Comparison of ENCODE assay signal across 1 cellular context in the genomic region with DNA sequence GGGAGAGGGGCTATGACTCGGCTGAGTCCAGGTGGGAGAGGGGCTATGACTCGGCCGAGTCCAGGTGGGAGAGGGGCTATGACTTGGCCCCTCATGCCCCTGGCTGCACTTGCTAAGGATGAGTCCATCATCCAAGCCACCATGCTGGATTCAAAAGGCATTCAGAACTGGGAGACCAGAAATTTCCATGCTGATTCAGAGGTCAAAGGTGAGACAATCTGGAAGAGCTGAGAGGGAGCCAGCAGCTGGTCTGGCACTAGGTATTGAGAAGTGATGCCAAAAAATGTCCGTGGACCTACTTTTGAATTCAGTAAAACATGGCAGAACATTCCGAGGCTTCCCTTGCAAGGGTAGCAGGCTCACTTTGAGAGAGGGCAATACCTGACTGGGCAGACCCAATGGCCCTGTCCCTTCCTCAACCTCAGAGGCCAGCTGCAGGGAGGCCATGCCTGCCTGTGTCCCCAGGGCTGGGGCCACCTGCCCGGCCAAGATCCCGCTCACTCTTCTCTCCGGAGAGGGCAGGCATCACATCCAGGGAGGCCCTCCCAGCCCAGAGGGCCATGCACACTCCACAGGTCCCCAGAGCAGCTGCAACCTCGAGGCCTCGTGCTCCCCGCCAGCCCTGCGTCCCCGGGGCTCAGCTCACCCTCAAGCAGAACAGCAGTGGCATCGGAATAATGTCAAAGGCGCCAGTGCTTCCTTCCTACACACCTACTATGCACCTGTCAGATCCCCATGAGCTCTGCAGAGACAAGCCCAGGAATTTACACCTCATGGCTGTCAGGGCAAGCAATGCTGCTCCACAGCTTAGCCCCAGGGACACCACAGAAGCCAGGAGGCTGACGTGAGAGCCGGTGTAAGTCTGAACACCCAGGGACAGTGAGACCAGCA.
TF ChIP-seq lines count a peak whose summit lies in the region.

No MANE protein-coding gene starts in this region.

TF ChIP-seq in SK-N-SH, 30 proteins besides CTCF, POLR2A, EP300 and RAD21 (continued from another document):
- TF ChIP-seq, protein P1, sequence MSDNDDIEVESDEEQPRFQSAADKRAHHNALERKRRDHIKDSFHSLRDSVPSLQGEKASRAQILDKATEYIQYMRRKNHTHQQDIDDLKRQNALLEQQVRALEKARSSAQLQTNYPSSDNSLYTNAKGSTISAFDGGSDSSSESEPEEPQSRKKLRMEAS (IDR thresholded peaks at IDR 0.05; ENCODE audit: low read depth), result no peak
- TF ChIP-seq NRF1 (IDR thresholded peaks at IDR 0.05; ENCODE audit: low read depth, low read length) (no peak), FOSL2 (IDR thresholded peaks at IDR 0.05; ENCODE audit: borderline replicate concordance, low read depth) (no peak), CHD2 (IDR thresholded peaks at IDR 0.05; ENCODE audit: low read length, partially characterized antibody) (no peak), FOXM1 (IDR thresholded peaks at IDR 0.05; ENCODE audit: low read depth) (no peak), GABPA (IDR thresholded peaks at IDR 0.05; ENCODE audit: low read depth) (no peak)
